16 cellular contexts compared by ENCODE assay signal in genomic region chrX:39150210-39150609, GRCh38.
DNase-seq lines count a peak whose midpoint lies in the region; ATAC-seq and TF ChIP-seq lines count a peak whose summit lies in the region.
"Had no signal": no experiment of that assay in that cellular context is flagged by ENCODE, and none has a peak within 500 bp of the region (broad histone marks: within the 10 kb centered on the region; RNA-seq: fewer than 3 reads in every experiment).

No MANE protein-coding gene starts in this region.

- no peak overlapping the region for H3K27ac Mint-ChIP-seq in GM23338
- no peak overlapping the region for H3K27ac Mint-ChIP-seq in CD8-positive, alpha-beta T cell
- H3K27ac Mint-ChIP-seq: B cell had no signal

- peak overlapping the region; percentile 83 for H2BK5ac ChIP-seq in mesendoderm (ENCODE audit: low read length)

- H3K9me2 ChIP-seq in GM23338 (ENCODE audit: insufficient read depth): no peaks in the 10 kb centered on the region

- intact Hi-C loops in CD8-positive, alpha-beta T cell (cut with DNase I, micrococcal nuclease): loop anchor here in 1 of 2 experiments (2.0 to 10.0 kb wide), 2 partner anchors 165 to 395 kb away; no protein-coding TSS in a partner anchor

- WGBS in mesendoderm (ENCODE audit: extremely low coverage, insufficient coverage, low lambda C conversion rate): no CpG with 5 or more reads among the region's 5 CpGs
- WGBS in gastroesophageal sphincter (ENCODE audit: low coverage in 1 of 2), 2 donors: 75 to 86% methylated on average over 3 to 4 of the region's 5 CpGs

- H3K18ac ChIP-seq in mesendoderm (ENCODE audit: low read length): no peak overlapping the region

- H2BK15ac ChIP-seq in mesendoderm (replicated peaks; ENCODE audit: low read depth): no peak overlapping the region

- H3K4me2 ChIP-seq in GM23338 (peak overlapping the region; percentile 61), mesendoderm (ENCODE audit: low read length) (no peak overlapping the region)
- H3K4me2 ChIP-seq: A549, PC-9 had no signal

- H3K23ac ChIP-seq in mesendoderm (ENCODE audit: low read length): no peak overlapping the region

- H3K36me3 ChIP-seq in GM23338 (ENCODE audit: insufficient read depth) (no peaks in the 10 kb centered on the region), HUES6 (ENCODE audit: control insufficient read depth, insufficient read depth, low read length) (no peaks in the 10 kb centered on the region), WERI-Rb-1 (no peaks in the 10 kb centered on the region), mesendoderm (ENCODE audit: control insufficient read depth, insufficient read depth, low read length) (no peaks in the 10 kb centered on the region), gastroesophageal sphincter (no peaks in the 10 kb centered on the region)
- H3K36me3 ChIP-seq in CD8-positive, alpha-beta T cell (ENCODE audit: insufficient read depth, low read length): no peaks in the 10 kb centered on the region

- peak overlapping the region; percentile 96 for H3K4ac ChIP-seq in mesendoderm (ENCODE audit: low read depth, low read length)

- no peaks in the 10 kb centered on the region for H3K9me3 Mint-ChIP-seq in GM23338
- no peaks in the 10 kb centered on the region for H3K9me3 Mint-ChIP-seq in CD8-positive, alpha-beta T cell
- H3K9me3 Mint-ChIP-seq: CD14-positive monocyte had no signal

- no peaks in the 10 kb centered on the region for H3K27me3 Mint-ChIP-seq in GM23338 (ENCODE audit: insufficient read depth, low read depth, poor library complexity)
- no peaks in the 10 kb centered on the region for H3K27me3 Mint-ChIP-seq in CD8-positive, alpha-beta T cell (ENCODE audit: low read depth)
- H3K27me3 Mint-ChIP-seq: B cell had no signal

- peak overlapping the region; percentile 49 for H3K4me3 Mint-ChIP-seq in GM23338
- no peak overlapping the region for H3K4me3 Mint-ChIP-seq in CD8-positive, alpha-beta T cell
- H3K4me3 Mint-ChIP-seq: B cell, CD14-positive monocyte had no signal

- peaks cover 35% of the 10 kb centered on the region for H3K4me1 Mint-ChIP-seq in GM23338
- no peaks in the 10 kb centered on the region for H3K4me1 Mint-ChIP-seq in CD8-positive, alpha-beta T cell (ENCODE audit: low read depth)

- H3K27me3 ChIP-seq in GM23338 (ENCODE audit: insufficient read depth) (no peaks in the 10 kb centered on the region), HUES6 (ENCODE audit: control insufficient read depth, insufficient read depth, low read length) (no peaks in the 10 kb centered on the region), WERI-Rb-1 (ENCODE audit: insufficient read depth, low read depth, severe bottlenecking) (no peaks in the 10 kb centered on the region), mesendoderm (ENCODE audit: insufficient read depth, low read length, poor library complexity) (no peaks in the 10 kb centered on the region), gastroesophageal sphincter (no peaks in the 10 kb centered on the region)
- H3K27me3 ChIP-seq in CD8-positive, alpha-beta T cell (ENCODE audit: insufficient read depth, low read length): no peaks in the 10 kb centered on the region

- no peak; the same call in 2 of the 3 replicates for ATAC-seq in GM23338
- no peak for ATAC-seq in CD8-positive, alpha-beta T cell
- ATAC-seq in gastroesophageal sphincter: no peak

- no peak overlapping the region for H4K8ac ChIP-seq in mesendoderm (ENCODE audit: low read depth, low read length)

- H3K36me3 Mint-ChIP-seq in GM23338 (ENCODE audit: low read depth): no peaks in the 10 kb centered on the region; the same call in 2 of the 3 replicates
- H3K36me3 Mint-ChIP-seq in CD8-positive, alpha-beta T cell: no peaks in the 10 kb centered on the region
- H3K36me3 Mint-ChIP-seq: CD14-positive monocyte had no signal

- CTCF ChIA-PET in CD8-positive, alpha-beta T cell (lab: Charles Lee): interaction anchor here (0.5 to 4.0 kb wide), 11 partner anchors 33 to 425 kb away, joined by 3 to 18 read pairs (median 3); no protein-coding TSS in a partner anchor

- H2AFZ ChIP-seq in GM23338: no peak overlapping the region
- H2AFZ ChIP-seq: GM23248, PC-9 had no signal

- H3K27ac ChIP-seq in GM23338 (ENCODE audit: low read depth): no peak overlapping the region
- H3K27ac ChIP-seq in HUES6 (ENCODE audit: low read depth, low read length): no peak overlapping the region
- no peak overlapping the region for H3K27ac ChIP-seq in WERI-Rb-1
- peak overlapping the region; percentile 77 for H3K27ac ChIP-seq in mesendoderm (ENCODE audit: low read depth, low read length)
- H3K27ac ChIP-seq in CD8-positive, alpha-beta T cell (ENCODE audit: low read depth, low read length): no peak overlapping the region
- H3K27ac ChIP-seq in gastroesophageal sphincter: no peak overlapping the region
- H3K27ac ChIP-seq: A549, GM23248, PC-9 had no signal

- H3F3A ChIP-seq in GM23338 (replicated peaks; ENCODE audit: low read depth): no peaks in the 10 kb centered on the region

- H3K79me2 ChIP-seq in GM23338 (replicated peaks; ENCODE audit: insufficient read depth) (no peaks in the 10 kb centered on the region), mesendoderm (ENCODE audit: control insufficient read depth, insufficient read depth, low read length) (no peaks in the 10 kb centered on the region)

- H4K5ac ChIP-seq in mesendoderm (ENCODE audit: low read length): no peak overlapping the region

- peak; percentile 4 for DNase-seq in GM23338 (ENCODE audit: low spot score)
- DNase-seq in WERI-Rb-1: peak; percentile 17
- DNase-seq in mesendoderm: no peak
- DNase-seq in activated CD4-positive, CD25-positive, alpha-beta regulatory T cell (lab: John Stamatoyannopoulos, UW): no peak
- no peak for DNase-seq in dedifferentiated amniotic fluid mesenchymal stem cell (ENCODE audit: extremely low spot score)
- DNase-seq in CD8-positive, alpha-beta T cell: no peak
- DNase-seq: NCI-H2029 treated with DMSO at 0.1 percent for 48 hours, PC-9, SHP77 had no signal

- no peak for TF ChIP-seq EP300 in gastroesophageal sphincter (IDR thresholded peaks at IDR 0.05)

- no peak overlapping the region; the same call in 1 of the 2 replicates for H3K4me3 ChIP-seq in GM23338
- H3K4me3 ChIP-seq in HUES6 (ENCODE audit: low read depth, low read length): peak overlapping the region; percentile 36; the same call in 1 of the 2 replicates
- no peak overlapping the region for H3K4me3 ChIP-seq in WERI-Rb-1 (ENCODE audit: low read depth, low read length)
- no peak overlapping the region for H3K4me3 ChIP-seq in mesendoderm (ENCODE audit: low read length)
- H3K4me3 ChIP-seq in CD8-positive, alpha-beta T cell (ENCODE audit: low read depth, low read length): no peak overlapping the region
- H3K4me3 ChIP-seq in gastroesophageal sphincter: no peak overlapping the region
- H3K4me3 ChIP-seq: A549, GM12878, GM23248, PC-9 had no signal

- TF ChIP-seq CTCF in GM23338 (conservative IDR thresholded peaks at IDR 0.05; ENCODE audit: low read depth in 2 of 2) (no peak), WERI-Rb-1 (IDR thresholded peaks at IDR 0.05; ENCODE audit: low read depth, low read length) (no peak), gastroesophageal sphincter (IDR thresholded peaks at IDR 0.05) (no peak)
- TF ChIP-seq CTCF in CD8-positive, alpha-beta T cell (IDR thresholded peaks at IDR 0.05): no peak

- TF ChIP-seq POLR2A in gastroesophageal sphincter (IDR thresholded peaks at IDR 0.05): no peak

- H3K56ac ChIP-seq in mesendoderm (ENCODE audit: low read length): peak overlapping the region; percentile 73

- H3K9me3 ChIP-seq in HUES6 (ENCODE audit: control insufficient read depth, insufficient read depth, low read depth, low read length) (no peaks in the 10 kb centered on the region; the same call in none of the 2 replicates), WERI-Rb-1 (ENCODE audit: severe bottlenecking) (no peaks in the 10 kb centered on the region), gastroesophageal sphincter (no peaks in the 10 kb centered on the region)
- no peaks in the 10 kb centered on the region for H3K9me3 ChIP-seq in CD8-positive, alpha-beta T cell (ENCODE audit: low read length)
- H3K9me3 ChIP-seq: A549 had no signal

- no peak overlapping the region for H2AK5ac ChIP-seq in mesendoderm (ENCODE audit: low read length)

- no peaks in the 10 kb centered on the region for H4K20me1 ChIP-seq in GM23338 (replicated peaks; ENCODE audit: insufficient read depth)

- H3K79me1 ChIP-seq in mesendoderm (ENCODE audit: low read length): no peaks in the 10 kb centered on the region

- H3K9ac ChIP-seq in HUES6 (ENCODE audit: low read length) (no peak overlapping the region), mesendoderm (ENCODE audit: low read length) (peak overlapping the region; percentile 43)
- H3K9ac ChIP-seq: GM23248 had no signal

- POLR2A ChIA-PET in CD8-positive, alpha-beta T cell (lab: Charles Lee): no interaction called here

- H3K4me1 ChIP-seq in GM23338 (ENCODE audit: insufficient read depth): no peaks in the 10 kb centered on the region; the same call in 1 of the 2 replicates
- H3K4me1 ChIP-seq in HUES6 (ENCODE audit: control insufficient read depth, insufficient read depth, low read length): peaks cover 28% of the 10 kb centered on the region
- H3K4me1 ChIP-seq in mesendoderm (ENCODE audit: control insufficient read depth, low read depth, low read length): peaks cover 4% of the 10 kb centered on the region
- no peaks in the 10 kb centered on the region for H3K4me1 ChIP-seq in CD8-positive, alpha-beta T cell (ENCODE audit: insufficient read depth, low read length)
- no peaks in the 10 kb centered on the region for H3K4me1 ChIP-seq in gastroesophageal sphincter
- H3K4me1 ChIP-seq: A549 had no signal

- H2BK120ac ChIP-seq in mesendoderm (ENCODE audit: low read depth, low read length): no peak overlapping the region

TF ChIP-seq in GM23338, 12 proteins besides CTCF, POLR2A, EP300 and RAD21 (continues in another document):
- no peak for TF ChIP-seq STAT1 (IDR thresholded peaks at IDR 0.05; ENCODE audit: unreplicated experiment)

Comparison
In these comparisons a context has a peak if more than half of its experiments do, and no peak if none do; other contexts are left out.
1. DNase-seq: peak in GM23338 (single experiment) and WERI-Rb-1 (single experiment); none in mesendoderm (single experiment), activated CD4-positive, CD25-positive, alpha-beta regulatory T cell (0 of 4), dedifferentiated amniotic fluid mesenchymal stem cell (single experiment) and CD8-positive, alpha-beta T cell (0 of 7).